Comparison of ENCODE assay signal across 24 cellular contexts in genomic region chr7:29340691-29341090, GRCh38.
"Had no signal": no experiment of that assay in that cellular context is flagged by ENCODE, and none has a peak within 500 bp of the region (broad histone marks: within the 10 kb centered on the region; RNA-seq: fewer than 3 reads in every experiment).

No MANE protein-coding gene starts in this region.

- DNase-seq: activated CD4-positive, alpha-beta T cell treated with anti-CD3 and anti-CD28 coated beads, Interleukin-2, amount 10 ng/mL, durations not matched to agents 24 days and 14 days; activated CD4-positive, alpha-beta T cell treated with anti-CD3 and anti-CD28 coated beads, Interleukin-2, amount 50 U/mL, for 4 hours; activated CD8-positive, alpha-beta T cell treated with anti-CD3 and anti-CD28 coated beads for 36 hours; activated gamma-delta T cell; activated naive CD4-positive, alpha-beta T cell treated with Interleukin-2 at 50 U/mL for 16 hours; activated T-cell treated with anti-CD3 and anti-CD28 coated beads, Interleukin-2, amount 50 U/mL, for 1 hour; activated T-cell treated with anti-CD3 and anti-CD28 coated beads, Interleukin-2, amount 50 U/mL, for 72 hours; adrenal gland; body of pancreas; caudate nucleus; KG1; NCI-H1048; NCI-H187; NCI-H2029 treated with DMSO at 0.1 percent for 48 hours; NCI-H526; NK-92 treated with Interleukin-12 subunit alpha and Interleukin-12 subunit beta, amount 100 ng/mL, for 24 hours; PC-3; Peyer's patch; RPMI8226; SK-N-SH had no signal

- H3K27ac ChIP-seq: adrenal gland, body of pancreas, breast epithelium, Peyer's patch, SJSA1 had no signal

- FAIRE-seq: astrocyte, TTC549 had no signal

- H3K27me3 ChIP-seq: adrenal gland, body of pancreas, breast epithelium, Peyer's patch, SJSA1 had no signal

- H3K4me1 ChIP-seq: breast epithelium, Peyer's patch had no signal

- H3K9ac ChIP-seq: SK-N-SH had no signal

- H3K36me3 ChIP-seq: adrenal gland, breast epithelium, Peyer's patch, SJSA1 had no signal

- H3K4me3 ChIP-seq: adrenal gland, body of pancreas, breast epithelium, Peyer's patch, SJSA1 had no signal

- H3K9me3 ChIP-seq: adrenal gland, body of pancreas, breast epithelium, Peyer's patch, SJSA1, SK-N-SH had no signal

- H3K4me2 ChIP-seq: SK-N-SH had no signal

- ATAC-seq: activated CD8-positive, alpha-beta T cell treated with anti-CD3 and anti-CD28 coated beads for 36 hours; activated T-cell treated with anti-CD3 and anti-CD28 coated beads, Interleukin-2, amount 50 U/mL, for 72 hours; body of pancreas; PC-3 had no signal
